Comparison of ENCODE assay signal across 26 cellular contexts in the genomic region with DNA sequence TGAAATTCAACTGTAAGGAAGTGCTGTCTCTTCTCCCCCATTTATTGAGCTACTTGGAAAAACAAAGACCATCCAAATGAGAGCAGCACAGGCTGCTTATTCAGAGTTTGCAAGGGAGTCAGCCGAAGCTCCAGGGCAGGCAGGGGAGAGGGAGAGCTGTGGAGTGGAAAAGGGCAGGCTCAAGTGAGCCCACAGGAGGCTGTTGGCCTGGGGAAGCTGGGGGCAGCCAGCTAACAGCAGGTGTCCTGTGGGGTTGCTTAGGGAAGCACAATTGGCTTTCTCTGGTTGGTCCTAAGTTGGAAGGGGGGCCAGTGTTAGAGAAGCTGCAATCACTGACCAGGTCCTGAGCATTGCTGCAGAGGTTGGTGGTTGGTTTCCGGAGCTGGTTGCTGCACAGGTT.
"Had no signal": no experiment of that assay in that cellular context is flagged by ENCODE, and none has a peak within 500 bp of the region (broad histone marks: within the 10 kb centered on the region; RNA-seq: fewer than 3 reads in every experiment).

No MANE protein-coding gene starts in this region.

- H3K4me1 Mint-ChIP-seq: nephron progenitor cell had no signal

- H3K36me3 Mint-ChIP-seq: activated naive CD8-positive, alpha-beta T cell; mesothelial cell of epicardium; type B pancreatic cell had no signal

- H3K4me3 ChIP-seq: breast epithelium, colonic mucosa, dorsolateral prefrontal cortex, esophagus squamous epithelium, gastroesophageal sphincter, heart left ventricle, lung, testis had no signal

- H3K4me3 Mint-ChIP-seq: activated naive CD8-positive, alpha-beta T cell; activated T-cell treated with anti-CD3 and anti-CD28 coated beads, Interleukin-2, amount 50 U/mL, for 4 hours; central memory CD8-positive, alpha-beta T cell; mesothelial cell of epicardium; nephron progenitor cell; T-helper 1 cell treated with Interleukin-12 subunit alpha and Interleukin-12 subunit beta and Interleukin-4 antibody, amounts not matched to agents 30 μg/mL and 1 μg/mL, for 36 hours; type B pancreatic cell had no signal

- H3K27me3 ChIP-seq: breast epithelium, colonic mucosa, dorsolateral prefrontal cortex, esophagus squamous epithelium, gastroesophageal sphincter, heart left ventricle, testis had no signal

- H3K9me3 Mint-ChIP-seq: activated T-cell treated with anti-CD3 and anti-CD28 coated beads, Interleukin-2, amount 50 U/mL, for 4 hours; activated T-helper 2 cell treated with anti-CD3 and anti-CD28 coated beads, Interferon-gamma antibody, Interleukin-2, Interleukin-4, amounts not matched to agents 10 μg/mL and 5 μg/mL and 100 μg/mL, durations not matched to agents 14 hours and 24 hours and 36 hours; central memory CD8-positive, alpha-beta T cell; mesothelial cell of epicardium; nephron progenitor cell; T-helper 1 cell treated with Interleukin-12 subunit alpha and Interleukin-12 subunit beta and Interleukin-4 antibody, amounts not matched to agents 30 μg/mL and 1 μg/mL, for 36 hours; type B pancreatic cell had no signal

- FAIRE-seq: keratinocyte, small intestine had no signal

- DNase-seq: activated CD4-positive, alpha-beta T cell treated with anti-CD3 and anti-CD28 coated beads for 4 hours; activated CD4-positive, alpha-beta T cell treated with anti-CD3 and anti-CD28 coated beads, Interleukin-2, amount 50 U/mL, for 48 hours; activated CD4-positive, CD25-positive, alpha-beta regulatory T cell; activated CD8-positive, alpha-beta memory T cell treated with anti-CD3 and anti-CD28 coated beads, Interleukin-2, amount 50 U/mL, for 48 hours; activated naive CD4-positive, alpha-beta T cell; activated T-cell treated with anti-CD3 and anti-CD28 coated beads, Interleukin-2, amount 50 U/mL, for 4 hours; amniotic stem cell; colonic mucosa; dorsolateral prefrontal cortex; esophagus squamous epithelium; heart left ventricle; nephron progenitor cell; small intestine; stimulated activated naive CD4-positive, alpha-beta T cell; T1000; testis had no signal

- H3K9me3 ChIP-seq: breast epithelium, colonic mucosa, esophagus squamous epithelium, gastroesophageal sphincter, heart left ventricle, testis had no signal

- H3K27ac Mint-ChIP-seq: activated naive CD8-positive, alpha-beta T cell; activated T-helper 2 cell treated with anti-CD3 and anti-CD28 coated beads, Interferon-gamma antibody, Interleukin-2, Interleukin-4, amounts not matched to agents 10 μg/mL and 5 μg/mL and 100 μg/mL, durations not matched to agents 14 hours and 24 hours and 36 hours; mesothelial cell of epicardium; nephron progenitor cell; T-helper 1 cell treated with Interleukin-12 subunit alpha and Interleukin-12 subunit beta and Interleukin-4 antibody, amounts not matched to agents 30 μg/mL and 1 μg/mL, for 36 hours; type B pancreatic cell had no signal

- H3K4me1 ChIP-seq: breast epithelium, colonic mucosa, gastroesophageal sphincter had no signal

- H3K27me3 Mint-ChIP-seq: activated naive CD8-positive, alpha-beta T cell; central memory CD8-positive, alpha-beta T cell; type B pancreatic cell had no signal

- H3K36me3 ChIP-seq: breast epithelium, colonic mucosa had no signal

- H3K27ac ChIP-seq: breast epithelium, colonic mucosa, dorsolateral prefrontal cortex, esophagus squamous epithelium, gastroesophageal sphincter, heart left ventricle, testis had no signal
